In genomic region chr6:157207521-157208076, GRCh38 we compare ENCODE assay signal across 1 cellular context.
A peak's percentile ranks its signal among the peaks of the same experiment; 100 is the strongest.
TF ChIP-seq lines count a peak whose summit lies in the region.

No MANE protein-coding gene starts in this region.

TF ChIP-seq in K562, 482 proteins besides CTCF, POLR2A, EP300 and RAD21 (continued from another document):
- TF ChIP-seq, protein P1, sequence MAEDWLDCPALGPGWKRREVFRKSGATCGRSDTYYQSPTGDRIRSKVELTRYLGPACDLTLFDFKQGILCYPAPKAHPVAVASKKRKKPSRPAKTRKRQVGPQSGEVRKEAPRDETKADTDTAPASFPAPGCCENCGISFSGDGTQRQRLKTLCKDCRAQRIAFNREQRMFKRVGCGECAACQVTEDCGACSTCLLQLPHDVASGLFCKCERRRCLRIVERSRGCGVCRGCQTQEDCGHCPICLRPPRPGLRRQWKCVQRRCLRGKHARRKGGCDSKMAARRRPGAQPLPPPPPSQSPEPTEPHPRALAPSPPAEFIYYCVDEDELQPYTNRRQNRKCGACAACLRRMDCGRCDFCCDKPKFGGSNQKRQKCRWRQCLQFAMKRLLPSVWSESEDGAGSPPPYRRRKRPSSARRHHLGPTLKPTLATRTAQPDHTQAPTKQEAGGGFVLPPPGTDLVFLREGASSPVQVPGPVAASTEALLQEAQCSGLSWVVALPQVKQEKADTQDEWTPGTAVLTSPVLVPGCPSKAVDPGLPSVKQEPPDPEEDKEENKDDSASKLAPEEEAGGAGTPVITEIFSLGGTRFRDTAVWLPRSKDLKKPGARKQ (CRISPR knock-in tag; IDR thresholded peaks at IDR 0.05), result 0 out of 2 replicates have a peak, but pooled peaks have one; percentile 56
- TF ChIP-seq NFE2 (IDR thresholded peaks at IDR 0.05; ENCODE audit: low read depth) (peak; percentile 17; the same call in 1 of the 2 replicates), MBD2 (IDR thresholded peaks at IDR 0.05; ENCODE audit: borderline replicate concordance, low read depth) (0 out of 2 replicates have a peak, but pooled peaks have one; percentile 19), FOSL1 (tag; conservative IDR thresholded peaks at IDR 0.05) (0 out of 2 replicates have a peak, but pooled peaks have one; percentile 12), ZNF395 (CRISPR knock-in tag; IDR thresholded peaks at IDR 0.05) (no peak), JUND (IDR thresholded peaks at IDR 0.05; ENCODE audit: borderline replicate concordance, low read depth, low read length) (peak; percentile 67; the same call in 1 of the 2 replicates), JUND (tag; IDR thresholded peaks at IDR 0.05; ENCODE audit: borderline replicate concordance, low read depth, low read length) (peak; percentile 52; the same call in 1 of the 3 replicates), SMARCA4 (IDR thresholded peaks at IDR 0.05) (peak; percentile 76), ATF1 (CRISPR knock-in tag; IDR thresholded peaks at IDR 0.05) (no peak), ATF1 (tag; IDR thresholded peaks at IDR 0.05) (peak; percentile 55), XRCC4 (IDR thresholded peaks at IDR 0.05; ENCODE audit: extremely low read depth, insufficient read depth, insufficient read length) (no peak), CBX3 (IDR thresholded peaks at IDR 0.05; ENCODE audit: borderline replicate concordance in 1 of 2, low read length in 2 of 2) (no peak), KDM1A (IDR thresholded peaks at IDR 0.05) (peak; percentile 36 to 60; a peak in 2 of 4 replicates), SMAD4 (CRISPR knock-in tag; conservative IDR thresholded peaks at IDR 0.05) (0 out of 2 replicates have a peak, but pooled peaks have one; percentile 14), TAL1 (IDR thresholded peaks at IDR 0.05) (peak; percentile 81), HDAC1 (IDR thresholded peaks at IDR 0.05) (peak in 1 of 2 experiments; percentile 63; a peak in 1 of 4 replicates), CREM (IDR thresholded peaks at IDR 0.05; ENCODE audit: low read depth) (peak; percentile 81), SOX6 (IDR thresholded peaks at IDR 0.05) (peak; percentile 43; the same call in 1 of the 2 replicates), RBM34 (IDR thresholded peaks at IDR 0.05; ENCODE audit: borderline replicate concordance, insufficient read depth, low read length) (no peak), NR2F6 (CRISPR knock-in tag; IDR thresholded peaks at IDR 0.05) (no peak), KAT8 (IDR thresholded peaks at IDR 0.05; ENCODE audit: low read depth) (no peak), ZFP36 (IDR thresholded peaks at IDR 0.05; ENCODE audit: low read depth, low read length, partially characterized antibody) (peak; percentile 16), SNRNP70 (optimal IDR thresholded peaks at IDR 0.05; ENCODE audit: low read depth, low read length) (no peak), PURB (CRISPR knock-in tag; IDR thresholded peaks at IDR 0.05; ENCODE audit: low read depth) (no peak), MYC (IDR thresholded peaks at IDR 0.05; ENCODE audit: low read depth, low read length) (0 out of 2 replicates have a peak, but pooled peaks have one; percentile 12), MYC (CRISPR knock-in tag; IDR thresholded peaks at IDR 0.05; ENCODE audit: borderline replicate concordance, low read depth) (no peak), PBX2 (CRISPR knock-in tag; IDR thresholded peaks at IDR 0.05; ENCODE audit: low read depth) (peak; percentile 38; the same call in 1 of the 2 replicates), PBX2 (tag; conservative IDR thresholded peaks at IDR 0.05; ENCODE audit: low read depth) (peak; percentile 91), ATF3 (IDR thresholded peaks at IDR 0.05) (peak; percentile 23; the same call in 1 of the 2 replicates), ATF3 (CRISPR knock-in tag; conservative IDR thresholded peaks at IDR 0.05) (no peak), L3MBTL2 (IDR thresholded peaks at IDR 0.05) (peak; percentile 78), MEIS2 (IDR thresholded peaks at IDR 0.05; ENCODE audit: partially characterized antibody) (peak; percentile 95), RCOR1 (IDR thresholded peaks at IDR 0.05; ENCODE audit: borderline replicate concordance in 1 of 2, low read depth in 2 of 2, low read length in 2 of 2) (peak in 1 of 2 experiments; percentile 84; a peak in 1 of 4 replicates), CREB1 (IDR thresholded peaks at IDR 0.05) (peak; percentile 34; the same call in 1 of the 2 replicates), CREB1 (CRISPR knock-in tag; IDR thresholded peaks at IDR 0.05) (no peak), TRIM24 (IDR thresholded peaks at IDR 0.05) (peak; percentile 42 to 47; a peak in 1 of 4 replicates), PML (IDR thresholded peaks at IDR 0.05; ENCODE audit: low read length) (peak; percentile 68; the same call in 1 of the 2 replicates), E2F6 (IDR thresholded peaks at IDR 0.05; ENCODE audit: borderline replicate concordance in 1 of 2, extremely low read depth in 1 of 2, insufficient read depth in 1 of 2, insufficient read length in 1 of 2, low read depth in 1 of 2, low read length in 1 of 2, poor library complexity in 1 of 2, severe bottlenecking in 1 of 2) (peak in 1 of 2 experiments; percentile 30), HDAC3 (IDR thresholded peaks at IDR 0.05; ENCODE audit: borderline replicate concordance, partially characterized antibody) (peak; percentile 38), TRIM28 (IDR thresholded peaks at IDR 0.05) (no peak), TAF9B (IDR thresholded peaks at IDR 0.05; ENCODE audit: partially characterized antibody) (peak; percentile 61), ZNF644 (tag; IDR thresholded peaks at IDR 0.05; ENCODE audit: low read depth) (0 out of 2 replicates have a peak, but pooled peaks have one; percentile 46), GATA2 (CRISPR knock-in tag; IDR thresholded peaks at IDR 0.05) (peak; percentile 56), TEAD4 (IDR thresholded peaks at IDR 0.05; ENCODE audit: low read length) (peak; percentile 91), TEAD4 (CRISPR knock-in tag; IDR thresholded peaks at IDR 0.05; ENCODE audit: borderline replicate concordance) (no peak), BCOR (IDR thresholded peaks at IDR 0.05) (0 out of 2 replicates have a peak, but pooled peaks have one; percentile 40), ZNF639 (CRISPR knock-in tag; conservative IDR thresholded peaks at IDR 0.05 in 1 of 2, IDR thresholded peaks at IDR 0.05 in 1 of 2) (peak in 1 of 2 experiments; percentile 46; a peak in 1 of 4 replicates), CBFA2T2 (conservative IDR thresholded peaks at IDR 0.05) (peak; percentile 74), FOXM1 (IDR thresholded peaks at IDR 0.05; ENCODE audit: low read depth) (peak; percentile 54; the same call in 1 of the 2 replicates), FOXM1 (CRISPR knock-in tag; IDR thresholded peaks at IDR 0.05; ENCODE audit: low read depth) (no peak), HDAC2 (IDR thresholded peaks at IDR 0.05) (peak; percentile 57; the same call in 1 of the 2 replicates), MTA2 (IDR thresholded peaks at IDR 0.05; ENCODE audit: low read depth) (peak; percentile 56), NR2C1 (IDR thresholded peaks at IDR 0.05) (0 out of 2 replicates have a peak, but pooled peaks have one; percentile 23), NR2C1 (tag; IDR thresholded peaks at IDR 0.05) (0 out of 2 replicates have a peak, but pooled peaks have one; percentile 22), CSDE1 (IDR thresholded peaks at IDR 0.05) (no peak), ZNF124 (CRISPR knock-in tag; IDR thresholded peaks at IDR 0.05) (no peak), CBFA2T3 (IDR thresholded peaks at IDR 0.05) (peak; percentile 87), KLF16 (IDR thresholded peaks at IDR 0.05) (peak; percentile 69), TBP (optimal IDR thresholded peaks at IDR 0.05; ENCODE audit: low read depth, low read length) (no peak), ARID1B (IDR thresholded peaks at IDR 0.05) (peak; percentile 88), ZNF696 (CRISPR knock-in tag; conservative IDR thresholded peaks at IDR 0.05) (no peak), MNT (conservative IDR thresholded peaks at IDR 0.05) (peak in 1 of 2 experiments; percentile 68; a peak in 1 of 4 replicates), NCOR1 (IDR thresholded peaks at IDR 0.05) (peak; percentile 74)
- TF ChIP-seq, protein P2, sequence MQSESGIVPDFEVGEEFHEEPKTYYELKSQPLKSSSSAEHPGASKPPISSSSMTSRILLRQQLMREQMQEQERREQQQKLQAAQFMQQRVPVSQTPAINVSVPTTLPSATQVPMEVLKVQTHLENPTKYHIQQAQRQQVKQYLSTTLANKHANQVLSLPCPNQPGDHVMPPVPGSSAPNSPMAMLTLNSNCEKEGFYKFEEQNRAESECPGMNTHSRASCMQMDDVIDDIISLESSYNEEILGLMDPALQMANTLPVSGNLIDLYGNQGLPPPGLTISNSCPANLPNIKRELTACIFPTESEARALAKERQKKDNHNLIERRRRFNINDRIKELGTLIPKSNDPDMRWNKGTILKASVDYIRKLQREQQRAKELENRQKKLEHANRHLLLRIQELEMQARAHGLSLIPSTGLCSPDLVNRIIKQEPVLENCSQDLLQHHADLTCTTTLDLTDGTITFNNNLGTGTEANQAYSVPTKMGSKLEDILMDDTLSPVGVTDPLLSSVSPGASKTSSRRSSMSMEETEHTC (IDR thresholded peaks at IDR 0.05), result peak; percentile 46; the same call in 1 of the 2 replicates
